1 cellular context compared by ENCODE assay signal in genomic region chr4:168098257-168098717, GRCh38.
A peak's percentile ranks its signal among the peaks of the same experiment; 100 is the strongest.
TF ChIP-seq lines count a peak whose summit lies in the region.

No MANE protein-coding gene starts in this region.

TF ChIP-seq in IMR-90, 13 proteins besides CTCF, POLR2A, EP300 and RAD21:
- peak; percentile 56 for TF ChIP-seq FOS (IDR thresholded peaks at IDR 0.05; ENCODE audit: low read depth, low read length)
- no peak for TF ChIP-seq USF2 (IDR thresholded peaks at IDR 0.05; ENCODE audit: low read depth, low read length)
- no peak for TF ChIP-seq RFX5 (IDR thresholded peaks at IDR 0.05; ENCODE audit: low read depth, low read length)
- no peak for TF ChIP-seq BHLHE40 (IDR thresholded peaks at IDR 0.05; ENCODE audit: low read depth, low read length)
- TF ChIP-seq ELK1 (IDR thresholded peaks at IDR 0.05; ENCODE audit: borderline replicate concordance, low read depth, low read length): no peak
- TF ChIP-seq CEBPB (IDR thresholded peaks at IDR 0.05; ENCODE audit: low read depth, low read length): peak; percentile 49; the same call in 1 of the 2 replicates
- no peak for TF ChIP-seq MAZ (IDR thresholded peaks at IDR 0.05; ENCODE audit: borderline replicate concordance, low read depth, low read length)
